In the genomic region with DNA sequence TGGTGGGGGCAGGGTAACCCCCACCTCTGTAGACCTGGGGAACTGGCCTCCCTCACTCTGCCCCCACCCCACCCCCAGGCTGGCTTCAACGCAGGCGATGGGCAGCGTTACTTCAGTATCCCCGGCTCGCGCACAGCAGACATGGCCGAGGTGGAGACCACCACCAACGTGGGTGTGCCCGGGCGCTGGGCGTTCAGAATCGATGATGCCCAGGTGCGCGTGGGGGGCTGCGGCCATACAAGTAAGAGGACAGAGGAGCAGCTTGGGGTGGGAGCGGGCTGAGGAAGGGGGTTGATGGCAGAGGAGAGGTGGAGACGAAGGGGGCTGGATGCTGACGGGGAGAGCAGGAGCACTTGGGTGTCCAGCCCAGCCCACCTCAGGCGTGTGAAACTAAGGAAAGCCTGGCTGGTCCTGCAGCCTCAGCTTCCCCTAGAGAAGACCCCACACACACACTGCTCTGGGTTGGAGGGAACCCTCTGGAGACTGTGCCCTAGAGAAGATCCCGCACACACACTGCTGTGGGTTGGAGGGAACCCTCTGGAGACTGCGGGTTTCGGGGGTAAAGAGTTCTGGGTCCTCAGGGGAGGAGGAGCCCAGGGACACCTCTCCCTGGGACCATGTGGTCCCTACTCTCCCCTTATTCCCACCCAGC, we compare ENCODE assay signal across 16 cellular contexts. TPM values are rescaled to one million over a fixed set of nuclear protein-coding genes. Genes with fewer than 3 reads are reported as not detected.
DNase-seq lines count a peak whose midpoint lies in the region; ATAC-seq and TF ChIP-seq lines count a peak whose summit lies in the region.
"Had no signal": no experiment of that assay in that cellular context is flagged by ENCODE, and none has a peak within 500 bp of the region (broad histone marks: within the 10 kb centered on the region; RNA-seq: fewer than 3 reads in every experiment).

No MANE protein-coding gene starts in this region.

- H3K27me3 Mint-ChIP-seq in activated CD8-positive, alpha-beta T cell treated with anti-CD3 and anti-CD28 coated beads, Interleukin-2, amount 10 ng/mL, durations not matched to agents 7 days and 5 days (ENCODE audit: low read depth), result no peaks in the 10 kb centered on the region
- H3K27me3 Mint-ChIP-seq in activated CD8-positive, alpha-beta T cell treated with anti-CD3 and anti-CD28 coated beads for 36 hours, result no peaks in the 10 kb centered on the region
- H3K27me3 Mint-ChIP-seq in T-cell, result no peaks in the 10 kb centered on the region
- no peaks in the 10 kb centered on the region for H3K27me3 Mint-ChIP-seq in stimulated activated memory B cell treated with anti-CD40 and anti-IgM and Interleukin-4, amounts not matched to agents 10 μg/mL and 1 μg/mL and 100 μg/mL, for 72 hours
- H3K27me3 Mint-ChIP-seq: activated T-cell treated with anti-CD3 and anti-CD28 coated beads, Interleukin-2, amount 50 U/mL, for 24 hours had no signal

- POLR2A ChIA-PET in activated CD8-positive, alpha-beta T cell treated with anti-CD3 and anti-CD28 coated beads, Interleukin-2, amount 10 ng/mL, durations not matched to agents 7 days and 5 days (lab: Charles Lee), result no interaction called here
- POLR2A ChIA-PET in activated CD8-positive, alpha-beta T cell treated with anti-CD3 and anti-CD28 coated beads for 36 hours (lab: Charles Lee), result no interaction called here
- POLR2A ChIA-PET in T-cell (lab: Charles Lee), result no interaction called here

- ATAC-seq in activated CD8-positive, alpha-beta T cell treated with anti-CD3 and anti-CD28 coated beads, Interleukin-2, amount 10 ng/mL, durations not matched to agents 7 days and 5 days, result no peak
- ATAC-seq in activated CD8-positive, alpha-beta T cell treated with anti-CD3 and anti-CD28 coated beads for 36 hours, result no peak
- no peak for ATAC-seq in T-cell (replicated peaks in 1 of 4)
- ATAC-seq in left lobe of liver, result no peak
- ATAC-seq in stimulated activated memory B cell treated with anti-CD40 and anti-IgM and Interleukin-4, amounts not matched to agents 10 μg/mL and 1 μg/mL and 100 μg/mL, for 72 hours, result no peak
- ATAC-seq: mucosa of descending colon had no signal

- CTCF ChIA-PET in activated CD8-positive, alpha-beta T cell treated with anti-CD3 and anti-CD28 coated beads, Interleukin-2, amount 10 ng/mL, durations not matched to agents 7 days and 5 days (lab: Charles Lee), result no interaction called here
- CTCF ChIA-PET in activated CD8-positive, alpha-beta T cell treated with anti-CD3 and anti-CD28 coated beads for 36 hours (lab: Charles Lee), result no interaction called here
- CTCF ChIA-PET in T-cell (lab: Charles Lee), result no interaction called here

- no peak for TF ChIP-seq CTCF in activated CD8-positive, alpha-beta T cell treated with anti-CD3 and anti-CD28 coated beads for 36 hours (IDR thresholded peaks at IDR 0.05)

- H3K36me3 Mint-ChIP-seq in activated CD8-positive, alpha-beta T cell treated with anti-CD3 and anti-CD28 coated beads, Interleukin-2, amount 10 ng/mL, durations not matched to agents 7 days and 5 days (ENCODE audit: low read depth), result no peaks in the 10 kb centered on the region
- no peaks in the 10 kb centered on the region for H3K36me3 Mint-ChIP-seq in activated CD8-positive, alpha-beta T cell treated with anti-CD3 and anti-CD28 coated beads for 36 hours (ENCODE audit: low read depth)
- H3K36me3 Mint-ChIP-seq in T-cell, result no peaks in the 10 kb centered on the region
- no peaks in the 10 kb centered on the region for H3K36me3 Mint-ChIP-seq in stimulated activated memory B cell treated with anti-CD40 and anti-IgM and Interleukin-4, amounts not matched to agents 10 μg/mL and 1 μg/mL and 100 μg/mL, for 72 hours
- H3K36me3 Mint-ChIP-seq: activated naive CD4-positive, alpha-beta T cell treated with anti-CD3 and anti-CD28 coated beads, Interleukin-2, amount 10 ng/mL, durations not matched to agents 7 days and 5 days had no signal

- H3K4me3 Mint-ChIP-seq in activated CD8-positive, alpha-beta T cell treated with anti-CD3 and anti-CD28 coated beads, Interleukin-2, amount 10 ng/mL, durations not matched to agents 7 days and 5 days, result no peak overlapping the region
- H3K4me3 Mint-ChIP-seq in activated CD8-positive, alpha-beta T cell treated with anti-CD3 and anti-CD28 coated beads for 36 hours, result no peak overlapping the region
- H3K4me3 Mint-ChIP-seq in T-cell, result peak overlapping the region; percentile 36 to 72 (median 53)
- H3K4me3 Mint-ChIP-seq in stimulated activated memory B cell treated with anti-CD40 and anti-IgM and Interleukin-4, amounts not matched to agents 10 μg/mL and 1 μg/mL and 100 μg/mL, for 72 hours, result peak overlapping the region; percentile 27
- H3K4me3 Mint-ChIP-seq: activated naive CD4-positive, alpha-beta T cell treated with anti-CD3 and anti-CD28 coated beads, Interleukin-2, amount 10 ng/mL, durations not matched to agents 7 days and 5 days; activated T-cell treated with anti-CD3 and anti-CD28 coated beads, Interleukin-2, amount 50 U/mL, for 24 hours had no signal

- H3K27ac Mint-ChIP-seq in activated CD8-positive, alpha-beta T cell treated with anti-CD3 and anti-CD28 coated beads, Interleukin-2, amount 10 ng/mL, durations not matched to agents 7 days and 5 days, result no peak overlapping the region
- no peak overlapping the region for H3K27ac Mint-ChIP-seq in activated CD8-positive, alpha-beta T cell treated with anti-CD3 and anti-CD28 coated beads for 36 hours
- H3K27ac Mint-ChIP-seq in T-cell, result no peak overlapping the region
- H3K27ac Mint-ChIP-seq in stimulated activated memory B cell treated with anti-CD40 and anti-IgM and Interleukin-4, amounts not matched to agents 10 μg/mL and 1 μg/mL and 100 μg/mL, for 72 hours, result peak overlapping the region; percentile 84
- H3K27ac Mint-ChIP-seq: activated naive CD4-positive, alpha-beta T cell treated with anti-CD3 and anti-CD28 coated beads, Interleukin-2, amount 10 ng/mL, durations not matched to agents 7 days and 5 days; activated T-cell treated with anti-CD3 and anti-CD28 coated beads, Interleukin-2, amount 50 U/mL, for 24 hours had no signal

- no peaks in the 10 kb centered on the region for H3K9me3 Mint-ChIP-seq in activated CD8-positive, alpha-beta T cell treated with anti-CD3 and anti-CD28 coated beads, Interleukin-2, amount 10 ng/mL, durations not matched to agents 7 days and 5 days (ENCODE audit: insufficient read depth)
- H3K9me3 Mint-ChIP-seq in activated CD8-positive, alpha-beta T cell treated with anti-CD3 and anti-CD28 coated beads for 36 hours, result no peaks in the 10 kb centered on the region
- no peaks in the 10 kb centered on the region for H3K9me3 Mint-ChIP-seq in T-cell
- no peaks in the 10 kb centered on the region for H3K9me3 Mint-ChIP-seq in stimulated activated memory B cell treated with anti-CD40 and anti-IgM and Interleukin-4, amounts not matched to agents 10 μg/mL and 1 μg/mL and 100 μg/mL, for 72 hours
- H3K9me3 Mint-ChIP-seq: activated naive CD4-positive, alpha-beta T cell treated with anti-CD3 and anti-CD28 coated beads, Interleukin-2, amount 10 ng/mL, durations not matched to agents 7 days and 5 days; activated T-cell treated with anti-CD3 and anti-CD28 coated beads, Interleukin-2, amount 50 U/mL, for 24 hours had no signal

- H3K4me1 Mint-ChIP-seq in activated CD8-positive, alpha-beta T cell treated with anti-CD3 and anti-CD28 coated beads, Interleukin-2, amount 10 ng/mL, durations not matched to agents 7 days and 5 days (ENCODE audit: low read depth), result peaks cover 13% of the 10 kb centered on the region
- H3K4me1 Mint-ChIP-seq in activated CD8-positive, alpha-beta T cell treated with anti-CD3 and anti-CD28 coated beads for 36 hours (ENCODE audit: low read depth), result peaks cover 9% of the 10 kb centered on the region
- H3K4me1 Mint-ChIP-seq in T-cell, result peaks cover 6 to 22% (median 18%) of the 10 kb centered on the region in 3 donors
- peaks cover 42% of the 10 kb centered on the region for H3K4me1 Mint-ChIP-seq in stimulated activated memory B cell treated with anti-CD40 and anti-IgM and Interleukin-4, amounts not matched to agents 10 μg/mL and 1 μg/mL and 100 μg/mL, for 72 hours

- intact Hi-C loops in activated CD8-positive, alpha-beta T cell treated with anti-CD3 and anti-CD28 coated beads for 36 hours (cut with micrococcal nuclease), result no loop called here

- DNase-seq in activated CD8-positive, alpha-beta T cell treated with anti-CD3 and anti-CD28 coated beads, Interleukin-2, amount 10 ng/mL, durations not matched to agents 7 days and 5 days, result peak; percentile 16
- no peak for DNase-seq in activated CD8-positive, alpha-beta T cell treated with anti-CD3 and anti-CD28 coated beads for 36 hours
- DNase-seq in T-cell (no peak), left lobe of liver (ENCODE audit: low spot score) (peak; percentile 40), NCI-H748 (lab: John Stamatoyannopoulos, UW; ENCODE audit: unreplicated experiment) (no peak), SKM-1 treated with dmso at 0.1 percent for 144 hours (lab: John Stamatoyannopoulos, UW; ENCODE audit: unreplicated experiment) (no peak)
- no peak for DNase-seq in stimulated activated CD4-positive, alpha-beta T cell treated with anti-CD3 and anti-CD28 coated beads, Interleukin-12 subunit alpha, Interleukin-12 subunit beta, amount 100 ng/mL, for 4 hours
- DNase-seq: activated naive CD4-positive, alpha-beta T cell treated with anti-CD3 and anti-CD28 coated beads, Interleukin-2, amount 10 ng/mL, durations not matched to agents 7 days and 5 days; DMS153; esophagus squamous epithelium; MM.1S; mucosa of descending colon; NCI-H2171 treated with DMSO at 0.1 percent for 48 hours; Right ventricle myocardium superior had no signal

RNA-seq across cellular contexts. Expression of gene SNED1, which starts 36.2 kb away (rescaled TPM):
- 1 to 10 TPM; 3.4 to 3.5 TPM for total RNA-seq in activated CD8-positive, alpha-beta T cell treated with anti-CD3 and anti-CD28 coated beads, Interleukin-2, amount 10 ng/mL, durations not matched to agents 7 days and 5 days
- 1 to 10 TPM; 1.4 to 1.8 TPM for total RNA-seq in activated CD8-positive, alpha-beta T cell treated with anti-CD3 and anti-CD28 coated beads for 36 hours
- total RNA-seq in T-cell (10 to 100 TPM; 37.7 to 82.5 (median 69.4) TPM), left lobe of liver (34.9 TPM)

Comparison
In these comparisons a context has a peak if more than half of its experiments do, and no peak if none do; other contexts are left out.
1. DNase-seq: peak in activated CD8-positive, alpha-beta T cell treated with anti-CD3 and anti-CD28 coated beads, Interleukin-2, amount 10 ng/mL, durations not matched to agents 7 days and 5 days (single experiment) and left lobe of liver (single experiment); none in activated CD8-positive, alpha-beta T cell treated with anti-CD3 and anti-CD28 coated beads for 36 hours (single experiment), T-cell (0 of 34), stimulated activated CD4-positive, alpha-beta T cell treated with anti-CD3 and anti-CD28 coated beads, Interleukin-12 subunit alpha, Interleukin-12 subunit beta, amount 100 ng/mL, for 4 hours (single experiment), NCI-H748 (single experiment) and SKM-1 treated with dmso at 0.1 percent for 144 hours (single experiment).
2. H3K4me3 Mint-ChIP-seq: peak in T-cell (3 of 3) and stimulated activated memory B cell treated with anti-CD40 and anti-IgM and Interleukin-4, amounts not matched to agents 10 μg/mL and 1 μg/mL and 100 μg/mL, for 72 hours (single experiment); none in activated CD8-positive, alpha-beta T cell treated with anti-CD3 and anti-CD28 coated beads, Interleukin-2, amount 10 ng/mL, durations not matched to agents 7 days and 5 days (single experiment) and activated CD8-positive, alpha-beta T cell treated with anti-CD3 and anti-CD28 coated beads for 36 hours (single experiment).